Comparison of ENCODE assay signal across 8 cellular contexts in the genomic region with DNA sequence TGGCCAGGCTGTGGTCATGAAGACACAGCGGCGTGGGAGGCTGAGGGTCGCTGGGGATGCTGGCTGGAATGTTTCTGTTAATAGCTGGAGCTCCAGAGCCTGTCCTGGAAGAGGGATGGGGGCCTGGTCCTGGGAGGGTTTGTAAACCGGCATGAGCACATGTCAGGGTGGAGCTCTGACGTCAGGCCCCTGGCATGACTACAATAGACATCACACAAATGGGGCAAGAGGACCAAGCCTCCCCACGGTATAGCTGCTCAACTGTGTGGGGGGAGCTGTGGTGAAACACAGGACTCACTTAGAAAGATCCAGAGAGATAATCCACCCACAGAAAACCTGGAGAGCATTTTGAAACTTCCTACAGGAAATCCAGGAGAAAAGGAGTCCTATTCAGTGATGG.
DNase-seq lines count a peak whose midpoint lies in the region; ATAC-seq and TF ChIP-seq lines count a peak whose summit lies in the region.
"Not testable (repeated sequence)": the region's sequence is repeated elsewhere in the genome, so short reads cannot be mapped to it uniquely, and the experiment has no call there.

No MANE protein-coding gene starts in this region.

- H3K27me3 ChIP-seq in SJCRH30; breast epithelium; left ventricle myocardium inferior (ENCODE audit: low read depth): not testable (repeated sequence)

- H3K27ac ChIP-seq in SJCRH30; left ventricle myocardium inferior (replicated peaks): not testable (repeated sequence)
- H3K27ac ChIP-seq in breast epithelium, result peak overlapping the region; percentile 45 to 68

- not testable (repeated sequence) for H3K9me3 Mint-ChIP-seq in CD14-positive monocyte

- not testable (repeated sequence) for H3K4me3 Mint-ChIP-seq in CD14-positive monocyte

- H3K4me1 ChIP-seq in SJCRH30; breast epithelium; left ventricle myocardium inferior; mucosa of descending colon (ENCODE audit: low read depth): not testable (repeated sequence)

- peak; percentile 44 for ATAC-seq in mucosa of descending colon

- peak overlapping the region in 4 of 7 donors; percentile 46 to 83 (median 73) for H3K27ac Mint-ChIP-seq in CD14-positive monocyte

- intact Hi-C loops in CD14-positive monocyte (cut with micrococcal nuclease); breast epithelium (cut with DNase I; ENCODE audit: low total_unique reads); left ventricle myocardium inferior (cut with micrococcal nuclease); mucosa of descending colon (cut with DNase I, micrococcal nuclease): not testable (repeated sequence)

- not testable (repeated sequence) for DNase-seq in CD14-positive monocyte (ENCODE audit: low spot score)
- DNase-seq in SJCRH30 (peak; percentile 73 to 75), breast epithelium (ENCODE audit: low spot score in 2 of 2) (peak in 1 of 2 donors; percentile 67), fibroblast of pulmonary artery (ENCODE audit: low read depth) (peak; percentile 92), left ventricle myocardium inferior (peak; percentile 72), mucosa of descending colon (peak in 1 of 3 donors; percentile 54), skeletal muscle cell (ENCODE audit: low read depth) (peak; percentile 45), ureter (ENCODE audit: low spot score) (peak; percentile 74)

- not testable (repeated sequence) for TF ChIP-seq POLR2A in breast epithelium (IDR thresholded peaks at IDR 0.05)

- H3K9me3 ChIP-seq in SJCRH30 (replicated peaks); breast epithelium; left ventricle myocardium inferior (replicated peaks); mucosa of descending colon: not testable (repeated sequence)

- not testable (repeated sequence) for H3K27me3 Mint-ChIP-seq in CD14-positive monocyte (ENCODE audit: low read depth in 3 of 3)

- H3K4me3 ChIP-seq in SJCRH30; breast epithelium; fibroblast of pulmonary artery (replicated peaks; ENCODE audit: low read depth, low read length); left ventricle myocardium inferior; mucosa of descending colon; skeletal muscle cell (ENCODE audit: low read depth, low read length): not testable (repeated sequence)

- H3K4me1 Mint-ChIP-seq in CD14-positive monocyte, result peaks cover 36% of the 10 kb centered on the region

- not testable (repeated sequence) for H3K36me3 ChIP-seq in SJCRH30; breast epithelium; left ventricle myocardium inferior; mucosa of descending colon (ENCODE audit: low read depth)

- not testable (repeated sequence) for TF ChIP-seq CTCF in CD14-positive monocyte (IDR thresholded peaks at IDR 0.05); breast epithelium (IDR thresholded peaks at IDR 0.05); fibroblast of pulmonary artery (IDR thresholded peaks at IDR 0.05; ENCODE audit: low read length, missing control alignments); left ventricle myocardium inferior (IDR thresholded peaks at IDR 0.05; ENCODE audit: borderline replicate concordance); mucosa of descending colon (IDR thresholded peaks at IDR 0.05)

- not testable (repeated sequence) for H3K36me3 Mint-ChIP-seq in CD14-positive monocyte
